Comparison of ENCODE assay signal across 8 cellular contexts in genomic region chr13:41193469-41193868, GRCh38. TPM values are rescaled to one million over a fixed set of nuclear protein-coding genes. Genes with fewer than 3 reads are reported as not detected.
DNase-seq lines count a peak whose midpoint lies in the region; ATAC-seq and TF ChIP-seq lines count a peak whose summit lies in the region.

No MANE protein-coding gene starts in this region.

- TF ChIP-seq CTCF in Caco-2 (IDR thresholded peaks at IDR 0.05; ENCODE audit: insufficient read depth in 1 of 2, low read depth in 1 of 2, low read length in 1 of 2, severe bottlenecking in 1 of 2, unreplicated experiment in 1 of 2): no peak
- no peak for TF ChIP-seq CTCF in Peyer's patch (IDR thresholded peaks at IDR 0.05)
- no peak for TF ChIP-seq CTCF in epithelial cell of esophagus (IDR thresholded peaks at IDR 0.05; ENCODE audit: insufficient read depth, low read depth, low read length, missing control alignments)
- no peak for TF ChIP-seq CTCF in parathyroid adenoma (IDR thresholded peaks at IDR 0.05)

- no TSS peak for BruUV-seq in Caco-2 (replicated peaks; lab: Mats Ljungman, UMichigan)

- H3K4me3 Mint-ChIP-seq in Caco-2 (ENCODE audit: unreplicated experiment): peak overlapping the region; percentile 82

- H3K27me3 ChIP-seq in Caco-2 (replicated peaks; ENCODE audit: control insufficient read depth, insufficient read depth, low read length): no peaks in the 10 kb centered on the region
- no peaks in the 10 kb centered on the region for H3K27me3 ChIP-seq in Peyer's patch
- no peaks in the 10 kb centered on the region for H3K27me3 ChIP-seq in parathyroid adenoma (ENCODE audit: control insufficient read depth, insufficient read depth, low read length)
- no peaks in the 10 kb centered on the region for H3K27me3 ChIP-seq in mesendoderm (ENCODE audit: insufficient read depth, low read length, poor library complexity)

- intact Hi-C loops in Caco-2 (cut with micrococcal nuclease; ENCODE audit: unreplicated experiment): no loop called here

- H3K79me1 ChIP-seq in mesendoderm (ENCODE audit: low read length): peaks cover 7% of the 10 kb centered on the region

- DNase-seq in Caco-2 (no peak), Peyer's patch (no peak), epithelial cell of esophagus (ENCODE audit: low read depth) (no peak), mucosa of gallbladder (ENCODE audit: low spot score) (no peak), mesendoderm (no peak)
- DNase-seq in activated CD4-positive, alpha-beta T cell treated with anti-CD3 and anti-CD28 coated beads, Interleukin-2, amount 50 U/mL, for 48 hours: no peak

- H3K4me2 ChIP-seq in parathyroid adenoma (ENCODE audit: low read length) (peak overlapping the region; percentile 75), mesendoderm (ENCODE audit: low read length) (no peak overlapping the region)

- H3K56ac ChIP-seq in mesendoderm (ENCODE audit: low read length): no peak overlapping the region

- peaks cover 13% of the 10 kb centered on the region for H3K4me1 ChIP-seq in Caco-2
- H3K4me1 ChIP-seq in Peyer's patch: peaks cover 0 to 19% (median 0%) of the 10 kb centered on the region in 4 donors
- H3K4me1 ChIP-seq in parathyroid adenoma: no peaks in the 10 kb centered on the region
- H3K4me1 ChIP-seq in mesendoderm (ENCODE audit: control insufficient read depth, low read depth, low read length): peaks cover 5% of the 10 kb centered on the region

- no peak overlapping the region for H2AFZ ChIP-seq in parathyroid adenoma

- no CpG with 5 or more reads among the region's 18 CpGs for WGBS in mesendoderm (ENCODE audit: extremely low coverage, insufficient coverage, low lambda C conversion rate)

- H3K27me3 Mint-ChIP-seq in Caco-2 (ENCODE audit: insufficient read depth, unreplicated experiment): no peaks in the 10 kb centered on the region

- H3K4me3 ChIP-seq in Caco-2 (ENCODE audit: low read depth, low read length) (peak overlapping the region; percentile 58), Peyer's patch (peak overlapping the region in 3 of 4 donors; percentile 62 to 79 (median 67)), epithelial cell of esophagus (ENCODE audit: low read length) (peak overlapping the region; percentile 64), parathyroid adenoma (ENCODE audit: low read depth, low read length) (peak overlapping the region; percentile 82), mesendoderm (ENCODE audit: low read length) (no peak overlapping the region)

- no peak overlapping the region for H3K23ac ChIP-seq in mesendoderm (ENCODE audit: low read length)

- H3K36me3 ChIP-seq in Caco-2 (ENCODE audit: control insufficient read depth, insufficient read depth, low read length): no peaks in the 10 kb centered on the region; the same call in 1 of the 2 replicates
- no peaks in the 10 kb centered on the region for H3K36me3 ChIP-seq in Peyer's patch
- no peaks in the 10 kb centered on the region for H3K36me3 ChIP-seq in parathyroid adenoma (ENCODE audit: control insufficient read depth, insufficient read depth, low read length)
- H3K36me3 ChIP-seq in mesendoderm (ENCODE audit: control insufficient read depth, insufficient read depth, low read length): no peaks in the 10 kb centered on the region

- CTCF ChIA-PET in Caco-2 (lab: Charles Lee): no interaction called here

- H3K27ac ChIP-seq in Peyer's patch (peak overlapping the region in 1 of 4 donors; percentile 82), parathyroid adenoma (no peak overlapping the region), mesendoderm (ENCODE audit: low read depth, low read length) (no peak overlapping the region)

- POLR2A ChIA-PET in Caco-2 (lab: Charles Lee): no interaction called here

- no peak overlapping the region for H2BK120ac ChIP-seq in mesendoderm (ENCODE audit: low read depth, low read length)

- ATAC-seq in GM19395 (IDR thresholded peaks at IDR 0.05; ENCODE audit: unreplicated experiment): no peak

- 0 out of 2 replicates have a peak, but pooled peaks cover 2% of the 10 kb centered on the region for H3K9me3 ChIP-seq in Caco-2
- no peaks in the 10 kb centered on the region for H3K9me3 ChIP-seq in Peyer's patch
- H3K9me3 ChIP-seq in parathyroid adenoma (ENCODE audit: control insufficient read depth, low read length): no peaks in the 10 kb centered on the region

- no peak overlapping the region for H3K18ac ChIP-seq in mesendoderm (ENCODE audit: low read length)

- peak overlapping the region; percentile 91 for H3K27ac Mint-ChIP-seq in Caco-2 (ENCODE audit: unreplicated experiment)

- H2AK5ac ChIP-seq in mesendoderm (ENCODE audit: low read length): no peak overlapping the region

- H4K8ac ChIP-seq in mesendoderm (ENCODE audit: low read depth, low read length): no peak overlapping the region

- H3K9ac ChIP-seq in parathyroid adenoma (no peak overlapping the region), mesendoderm (ENCODE audit: low read length) (no peak overlapping the region)

- no peak overlapping the region for H2BK15ac ChIP-seq in mesendoderm (replicated peaks; ENCODE audit: low read depth)

- TF ChIP-seq POLR2A in Peyer's patch (IDR thresholded peaks at IDR 0.05): no peak

- peaks cover 9% of the 10 kb centered on the region for H3K36me3 Mint-ChIP-seq in Caco-2 (ENCODE audit: insufficient read depth, unreplicated experiment)

- no peak overlapping the region for H4K5ac ChIP-seq in mesendoderm (ENCODE audit: low read length)

- H3K9me3 Mint-ChIP-seq in Caco-2 (ENCODE audit: unreplicated experiment): peaks cover 8% of the 10 kb centered on the region

- H3K79me2 ChIP-seq in parathyroid adenoma (peaks cover 3% of the 10 kb centered on the region), mesendoderm (ENCODE audit: control insufficient read depth, insufficient read depth, low read length) (peaks cover 4% of the 10 kb centered on the region)

- H3K4me1 Mint-ChIP-seq in Caco-2 (ENCODE audit: low read depth, unreplicated experiment): peaks cover 16% of the 10 kb centered on the region

- H2BK5ac ChIP-seq in mesendoderm (ENCODE audit: low read length): no peak overlapping the region

- H3K4ac ChIP-seq in mesendoderm (ENCODE audit: low read depth, low read length): no peak overlapping the region

RNA-seq across cellular contexts. Expression of gene KBTBD7, which starts 0.9 kb away (rescaled TPM):
- total RNA-seq in Caco-2 (2022) (10.1 and 10.5 TPM in 2 replicates), Peyer's patch (1 to 10 TPM; 3.3 to 6.7 (median 5.8) TPM), mucosa of gallbladder (11.3 TPM)
- 9.3 TPM for polyA plus RNA-seq in mesendoderm (2013, experiment 1 of 2)
- polyA plus RNA-seq in mesendoderm (2013, experiment 2 of 2): 9.6 TPM
